In genomic region chr4:3441501-3442459, GRCh38 we compare ENCODE assay signal across 31 cellular contexts. TPM values are rescaled to one million over a fixed set of nuclear protein-coding genes. Genes with fewer than 3 reads are reported as not detected.
A peak's percentile ranks its signal among the peaks of the same experiment; 100 is the strongest.
DNase-seq lines count a peak whose midpoint lies in the region; ATAC-seq, FAIRE-seq and TF ChIP-seq lines count a peak whose summit lies in the region.
"Had no signal": no experiment of that assay in that cellular context is flagged by ENCODE, and none has a peak within 500 bp of the region (broad histone marks: within the 10 kb centered on the region; RNA-seq: fewer than 3 reads in every experiment).

HGFAC (plus strand) TSS chr4:3441968; CDS start chr4:3442002, 34 bp downstream.

- no peak for FAIRE-seq in K562 (lab: Jason Lieb, UNC)
- FAIRE-seq: D721Med, RCC 7860 had no signal

- H3K4me1 Mint-ChIP-seq in stimulated activated memory B cell treated with anti-CD40 and anti-IgM and Interleukin-4, amounts not matched to agents 10 μg/mL and 1 μg/mL and 100 μg/mL, for 72 hours = no peaks in the 10 kb centered on the region
- H3K4me1 Mint-ChIP-seq: activated B cell treated with CpG ODN at 0.5 μM for 24 hours; CD4-positive, alpha-beta memory T cell; naive B cell had no signal

- H3K27ac ChIP-seq in K562 (ENCODE audit: extremely low read depth, low read depth, low read length) = no peak within 1 kb of the TSS
- H3K27ac ChIP-seq: 22Rv1, ascending aorta, coronary artery, gastroesophageal sphincter, hepatocyte, SJCRH30, upper lobe of right lung had no signal

- no peak within 1 kb of the TSS for H3K4me3 ChIP-seq in K562
- H3K4me3 ChIP-seq in mucosa of descending colon = no peak within 1 kb of the TSS
- H3K4me3 ChIP-seq: ascending aorta, coronary artery, gastroesophageal sphincter, hepatocyte, SJCRH30, upper lobe of right lung had no signal

- TF ChIP-seq RAD21 in K562 (CRISPR knock-in tag; conservative IDR thresholded peaks at IDR 0.05 in 1 of 2, IDR thresholded peaks at IDR 0.05 in 1 of 2) = no peak

- 20% methylated on average over 17 of the region's 27 CpGs for WGBS in K562 (ENCODE audit: insufficient coverage, low coverage, missing lambda C conversion rate)

- POLR2A ChIA-PET in K562 (lab: Yijun Ruan, JAX) = interaction anchor here (0.6 to 1.1 kb wide), 3 partner anchors 9 to 198 kb away, joined by 3 to 4 read pairs (median 4); no protein-coding TSS in a partner anchor

- no peaks in the 10 kb centered on the region; the same call in 1 of the 2 replicates for H4K20me1 ChIP-seq in K562 (replicated peaks; ENCODE audit: control insufficient read depth, insufficient read depth, low read length)

- peak; percentile 40 for DNase-seq in DMS53 (lab: John Stamatoyannopoulos, UW)
- DNase-seq in DMS53 treated with DMSO at 0.1 percent for 48 hours (lab: John Stamatoyannopoulos, UW; ENCODE audit: unreplicated experiment) = no peak
- DNase-seq in G401 (ENCODE audit: low spot score) = peak; percentile 51
- DNase-seq in K562 (ENCODE audit: extremely low read depth in 1 of 4, low spot score in 3 of 4) = no peak
- DNase-seq in mucosa of descending colon = peak in 2 of 3 donors; percentile 19 to 46
- no peak for DNase-seq in OCI-M2 (lab: John Stamatoyannopoulos, UW; ENCODE audit: unreplicated experiment)
- DNase-seq: activated B cell treated with CpG ODN at 0.5 μM for 24 hours; activated CD4-positive, alpha-beta T cell treated with anti-CD3 and anti-CD28 coated beads, Interleukin-2, amount 50 U/mL, for 1 hour; activated T-cell treated with anti-CD3 and anti-CD28 coated beads, Interleukin-2, amount 50 U/mL, for 24 hours; CD4-positive, alpha-beta memory T cell; effector CD8-positive, alpha-beta T cell; left colon; naive B cell; NCI-H1436 treated with DMSO at 0.1 percent for 48 hours; NCI-H2081 treated with DMSO at 0.1 percent for 48 hours; NCI-H345; occipital lobe; SJCRH30; stimulated activated naive B cell treated with anti-CD40 and anti-IgM and Interleukin-4, amounts not matched to agents 10 μg/mL and 1 μg/mL and 100 μg/mL, for 72 hours; upper lobe of right lung had no signal

- no peaks in the 10 kb centered on the region for H3K36me3 Mint-ChIP-seq in stimulated activated memory B cell treated with anti-CD40 and anti-IgM and Interleukin-4, amounts not matched to agents 10 μg/mL and 1 μg/mL and 100 μg/mL, for 72 hours
- H3K36me3 Mint-ChIP-seq: CD4-positive, alpha-beta memory T cell; naive B cell; stimulated activated naive B cell treated with anti-CD40 and anti-IgM and Interleukin-4, amounts not matched to agents 10 μg/mL and 1 μg/mL and 100 μg/mL, for 72 hours had no signal

- peaks cover 10% of the 10 kb centered on the region for H3K27me3 Mint-ChIP-seq in stimulated activated memory B cell treated with anti-CD40 and anti-IgM and Interleukin-4, amounts not matched to agents 10 μg/mL and 1 μg/mL and 100 μg/mL, for 72 hours
- H3K27me3 Mint-ChIP-seq: activated B cell treated with CpG ODN at 0.5 μM for 24 hours; activated T-cell treated with anti-CD3 and anti-CD28 coated beads, Interleukin-2, amount 50 U/mL, for 24 hours; CD4-positive, alpha-beta memory T cell; naive B cell; stimulated activated naive B cell treated with anti-CD40 and anti-IgM and Interleukin-4, amounts not matched to agents 10 μg/mL and 1 μg/mL and 100 μg/mL, for 72 hours had no signal

- no peaks in the 10 kb centered on the region; a peak in 2 of 5 replicates for H3K27me3 ChIP-seq in K562 (ENCODE audit: control insufficient read depth in 2 of 2, insufficient read depth in 2 of 2, low read length in 2 of 2)
- H3K27me3 ChIP-seq: ascending aorta, gastroesophageal sphincter, hepatocyte, SJCRH30, upper lobe of right lung had no signal

- CTCF ChIA-PET in K562 (lab: Yijun Ruan, JAX; ENCODE audit: low intra/inter-chr PET ratio) = interaction anchor here (2.1 kb wide), 1 partner anchor 296 kb away, joined by 13 read pairs; no protein-coding TSS in a partner anchor

- H3K36me3 ChIP-seq in K562 (ENCODE audit: control insufficient read depth, insufficient read depth, low read length) = no peaks in the 10 kb centered on the region
- no peaks in the 10 kb centered on the region for H3K36me3 ChIP-seq in mucosa of descending colon (ENCODE audit: low read depth)
- H3K36me3 ChIP-seq: ascending aorta, gastroesophageal sphincter, SJCRH30, upper lobe of right lung had no signal

- H3K4me1 ChIP-seq in K562 (replicated peaks in 1 of 2; ENCODE audit: control insufficient read depth in 2 of 2, insufficient read depth in 2 of 2, low read length in 2 of 2) (peaks cover 0 to 87% of the 10 kb centered on the region in 2 experiments; a peak in 2 of 5 replicates), mucosa of descending colon (ENCODE audit: low read depth) (no peaks in the 10 kb centered on the region)

- no peak for ATAC-seq in K562
- ATAC-seq in mucosa of descending colon = no peak
- ATAC-seq in HG03139 (IDR thresholded peaks at IDR 0.05; ENCODE audit: unreplicated experiment) = no peak
- no peak for ATAC-seq in stimulated activated memory B cell treated with anti-CD40 and anti-IgM and Interleukin-4, amounts not matched to agents 10 μg/mL and 1 μg/mL and 100 μg/mL, for 72 hours
- ATAC-seq: gastroesophageal sphincter; left colon; stimulated activated naive B cell treated with anti-CD40 and anti-IgM and Interleukin-4, amounts not matched to agents 10 μg/mL and 1 μg/mL and 100 μg/mL, for 72 hours; upper lobe of right lung had no signal

- no peak for TF ChIP-seq EP300 in K562 (IDR thresholded peaks at IDR 0.05; ENCODE audit: low read length)

- no peak within 1 kb of the TSS for H3K9ac ChIP-seq in K562 (ENCODE audit: insufficient read depth in 1 of 2, low read depth in 2 of 2, low read length in 2 of 2)

- H2AFZ ChIP-seq in K562 (ENCODE audit: low read depth, low read length) = no peak within 1 kb of the TSS
- H2AFZ ChIP-seq: hepatocyte had no signal

- H3K9me3 ChIP-seq in K562 (replicated peaks; ENCODE audit: control insufficient read depth, insufficient read depth, low read depth, low read length) (no peaks in the 10 kb centered on the region), mucosa of descending colon (no peaks in the 10 kb centered on the region)
- H3K9me3 ChIP-seq: ascending aorta, gastroesophageal sphincter, SJCRH30, upper lobe of right lung had no signal

- no peak within 1 kb of the TSS for H3K4me3 Mint-ChIP-seq in stimulated activated memory B cell treated with anti-CD40 and anti-IgM and Interleukin-4, amounts not matched to agents 10 μg/mL and 1 μg/mL and 100 μg/mL, for 72 hours
- H3K4me3 Mint-ChIP-seq: activated B cell treated with CpG ODN at 0.5 μM for 24 hours; activated T-cell treated with anti-CD3 and anti-CD28 coated beads, Interleukin-2, amount 50 U/mL, for 24 hours; CD4-positive, alpha-beta memory T cell; naive B cell; stimulated activated naive B cell treated with anti-CD40 and anti-IgM and Interleukin-4, amounts not matched to agents 10 μg/mL and 1 μg/mL and 100 μg/mL, for 72 hours had no signal

- no peak within 1 kb of the TSS for H3K4me2 ChIP-seq in K562 (ENCODE audit: insufficient read depth, low read length)
- H3K4me2 ChIP-seq: hepatocyte had no signal

- no peaks in the 10 kb centered on the region for H3K79me2 ChIP-seq in K562 (ENCODE audit: control insufficient read depth, insufficient read depth, low read length)
- H3K79me2 ChIP-seq: hepatocyte had no signal

- TF ChIP-seq CTCF in K562 (IDR thresholded peaks at IDR 0.05 in 2 of 3, conservative IDR thresholded peaks at IDR 0.05 in 1 of 3; ENCODE audit: insufficient read depth in 2 of 3, low read depth in 1 of 3, low read length in 3 of 3) = no peak
- no peak for TF ChIP-seq CTCF in mucosa of descending colon (IDR thresholded peaks at IDR 0.05)

- no peaks in the 10 kb centered on the region for H3K9me1 ChIP-seq in K562 (ENCODE audit: control insufficient read depth, insufficient read depth, low read length)

- in situ Hi-C loops in G401 (cut with HindIII; ENCODE audit: low sequenced_read_pairs) = no loop called here
- in situ Hi-C loops in K562 (cut with MboI) = loop anchor here (5.0 kb wide), 1 partner anchor 334 kb away; no protein-coding TSS in a partner anchor

- no peaks in the 10 kb centered on the region for H3K9me3 Mint-ChIP-seq in stimulated activated memory B cell treated with anti-CD40 and anti-IgM and Interleukin-4, amounts not matched to agents 10 μg/mL and 1 μg/mL and 100 μg/mL, for 72 hours
- H3K9me3 Mint-ChIP-seq: activated B cell treated with CpG ODN at 0.5 μM for 24 hours; activated T-cell treated with anti-CD3 and anti-CD28 coated beads, Interleukin-2, amount 50 U/mL, for 24 hours; CD4-positive, alpha-beta memory T cell; naive B cell; stimulated activated naive B cell treated with anti-CD40 and anti-IgM and Interleukin-4, amounts not matched to agents 10 μg/mL and 1 μg/mL and 100 μg/mL, for 72 hours had no signal

- intact Hi-C loops in K562 (cut with micrococcal nuclease) (loop anchor here (2.0 to 5.0 kb wide), 4 partner anchors 95 to 394 kb away; no protein-coding TSS in a partner anchor), mucosa of descending colon (cut with DNase I, micrococcal nuclease) (loop anchor here in 1 of 2 donors (5.0 kb wide), 1 partner anchor 94 kb away; no protein-coding TSS in a partner anchor)

- no TSS peak for BruUV-seq in K562 (replicated peaks; lab: Mats Ljungman, UMichigan)

- H3K27ac Mint-ChIP-seq in stimulated activated memory B cell treated with anti-CD40 and anti-IgM and Interleukin-4, amounts not matched to agents 10 μg/mL and 1 μg/mL and 100 μg/mL, for 72 hours = no peak within 1 kb of the TSS
- H3K27ac Mint-ChIP-seq: activated B cell treated with CpG ODN at 0.5 μM for 24 hours; activated T-cell treated with anti-CD3 and anti-CD28 coated beads, Interleukin-2, amount 50 U/mL, for 24 hours; CD4-positive, alpha-beta memory T cell; naive B cell; stimulated activated naive B cell treated with anti-CD40 and anti-IgM and Interleukin-4, amounts not matched to agents 10 μg/mL and 1 μg/mL and 100 μg/mL, for 72 hours had no signal

- no peak for TF ChIP-seq POLR2A in K562 (conservative IDR thresholded peaks at IDR 0.05)

RNA-seq across cellular contexts. Expression of gene HGFAC, which starts in this region (rescaled TPM):
- not detected in 2 replicates for total RNA-seq in G401 (2014; rRNA removed; shearing (Covaris generic))
- not detected in 2 replicates for total RNA-seq in K562 (2011; cell fraction: chromatin; rRNA removed; ENCODE audit: low replicate concordance)
- total RNA-seq in K562 (2011; cell fraction: nucleolus; rRNA removed) = not detected in 2 replicates
- total RNA-seq in K562 (2011; cell fraction: nucleoplasm; rRNA removed) = not detected in 2 replicates
- total RNA-seq in K562 (2014; rRNA removed) (not detected in 2 replicates), K562 (2014; rRNA removed; fragmentation: Illumina TruSeq; extraction: Trizol) (not detected in 2 replicates), K562 (2015; rRNA removed; fragmentation: Illumina TruSeq; extraction: Trizol) (not detected in 2 replicates), K562 (2021) (0.09 TPM in 1 of 2 replicates, not detected in the other), mucosa of descending colon (under 1 TPM in 1 of 3 donors, not detected in 2; 0.95 TPM)
- polyA plus RNA-seq in K562 (2011; rRNA removed) (not detected in 2 replicates), K562 (2014; fragmentation: Illumina TruSeq; extraction: Trizol) (not detected in 2 replicates), K562 (2014; fragmentation: Nextera tagmentation; extraction: Ambion mirVana) (not detected), K562 (2014; rRNA removed) (0.13 TPM in 1 of 2 replicates, not detected in the other)
- not detected in 2 replicates for polyA plus RNA-seq in K562 (2011; cell fraction: cytosol; rRNA removed)
- polyA plus RNA-seq in K562 (2011; cell fraction: nucleus; rRNA removed) = 0.15 and 0.53 TPM in 2 replicates
- polyA plus RNA-seq in K562 (2012) = not detected in 2 replicates
- polyA minus RNA-seq in K562 (2011; rRNA and poly(A)+ RNA removed) = not detected in 2 replicates
- polyA minus RNA-seq in K562 (2011; cell fraction: cytosol; rRNA and poly(A)+ RNA removed) = not detected in 2 replicates
- polyA minus RNA-seq in K562 (2011; cell fraction: nucleus; rRNA and poly(A)+ RNA removed) = not detected in 2 replicates
- total RNA-seq: activated B cell treated with CpG ODN at 0.5 μM for 24 hours, Daoy, left colon, mesenteric fat pad had no signal
- polyA plus RNA-seq: CD4-positive, alpha-beta memory T cell had no signal

Comparison
In these comparisons a context has a peak if more than half of its experiments do, and no peak if none do; other contexts are left out.
1. Peak in DNase-seq in G401; RNA of the gene not detected or under 1 TPM.
2. Peak in DNase-seq in mucosa of descending colon; RNA of the gene not detected or under 1 TPM.